11 cellular contexts compared by ENCODE assay signal in genomic region chr11:67006029-67006884, GRCh38. TPM values are rescaled to one million over a fixed set of nuclear protein-coding genes. Genes with fewer than 3 reads are reported as not detected.
DNase-seq lines count a peak whose midpoint lies in the region; ATAC-seq and TF ChIP-seq lines count a peak whose summit lies in the region.
"Had no signal": no experiment of that assay in that cellular context is flagged by ENCODE, and none has a peak within 500 bp of the region (broad histone marks: within the 10 kb centered on the region; RNA-seq: fewer than 3 reads in every experiment).

No MANE protein-coding gene starts in this region.

- no peak overlapping the region for H3K27ac ChIP-seq in upper lobe of left lung
- H3K27ac ChIP-seq: C4-2B had no signal

- 90 to 94% methylated on average over 14 of the region's 14 CpGs for WGBS in upper lobe of left lung, 2 donors

- H3K9me3 ChIP-seq in upper lobe of left lung = no peaks in the 10 kb centered on the region

- ATAC-seq in HG03439 (IDR thresholded peaks at IDR 0.05; ENCODE audit: unreplicated experiment) (no peak), upper lobe of left lung (ENCODE audit: low FRiP score in 2 of 2) (no peak)

- H3K4me1 ChIP-seq in upper lobe of left lung = no peaks in the 10 kb centered on the region

- no peak for TF ChIP-seq EP300 in upper lobe of left lung (IDR thresholded peaks at IDR 0.05)

- DNase-seq in SIG-M5 treated with dmso at 0.1 percent for 504 hours (lab: John Stamatoyannopoulos, UW; ENCODE audit: unreplicated experiment) (peak; percentile 44), SIG-M5 (lab: John Stamatoyannopoulos, UW) (no peak), NCI-H460 (ENCODE audit: extremely low read depth, low read depth) (peak; percentile 61), dermis blood vessel endothelial cell (peak; percentile 38), upper lobe of left lung (no peak)
- peak; percentile 24 for DNase-seq in stimulated activated CD4-positive, alpha-beta T cell treated with anti-CD3 and anti-CD28 coated beads, Interleukin-4, amount 100 ng/mL, for 1 hour
- DNase-seq in NK-92 treated with Interleukin-12 subunit alpha and Interleukin-12 subunit beta, amount 100 ng/mL, for 24 hours (lab: John Stamatoyannopoulos, UW) = no peak

- H3K27me3 ChIP-seq in upper lobe of left lung = no peaks in the 10 kb centered on the region

- TF ChIP-seq CTCF in upper lobe of left lung (IDR thresholded peaks at IDR 0.05) = no peak

- no peak for TF ChIP-seq POLR2A in upper lobe of left lung (IDR thresholded peaks at IDR 0.05)

- H3K4me3 ChIP-seq in upper lobe of left lung = no peak overlapping the region

- no peaks in the 10 kb centered on the region for H3K36me3 ChIP-seq in upper lobe of left lung

RNA-seq across cellular contexts. Expression of gene SYT12, which starts 16.7 kb away (rescaled TPM):
- 0.32 and 0.52 TPM in 2 replicates for total RNA-seq in NCI-H460 (2014; rRNA removed; shearing (Covaris generic))
- 0.18 and 0.21 TPM in 2 replicates for polyA plus RNA-seq in NCI-H460 (2014; cell fraction: nucleus; rRNA removed)
- total RNA-seq in dermis blood vessel endothelial cell = 0.09 and 0.17 TPM in 2 replicates
- under 1 TPM in 3 of 6 donors, not detected in 3; 0.14 to 0.24 (median 0.15) TPM for total RNA-seq in upper lobe of left lung
- total RNA-seq: pulmonary artery endothelial cell had no signal

RNA-seq across cellular contexts. Expression of gene C11orf86, which starts 31.2 kb away (rescaled TPM):
- not detected in 2 replicates for total RNA-seq in NCI-H460 (2014; rRNA removed; shearing (Covaris generic))
- polyA plus RNA-seq in NCI-H460 (2014; cell fraction: nucleus; rRNA removed) = 1.7 and 3.6 TPM in 2 replicates
- total RNA-seq in dermis blood vessel endothelial cell (not detected in 2 replicates), upper lobe of left lung (not detected)
- total RNA-seq: bronchial epithelial cell, pulmonary artery endothelial cell had no signal

RNA-seq across cellular contexts. Expression of gene PC, which starts 48.1 kb away (rescaled TPM):
- 22.2 and 25.5 TPM in 2 replicates for total RNA-seq in NCI-H460 (2014; rRNA removed; shearing (Covaris generic))
- 48.2 and 68.4 TPM in 2 replicates for polyA plus RNA-seq in NCI-H460 (2014; cell fraction: nucleus; rRNA removed)
- total RNA-seq in dermis blood vessel endothelial cell = 10.2 and 25.3 TPM in 2 replicates
- 10 to 100 TPM in 4 of 6 donors, 1 to 10 TPM in 2; 5.0 to 49.9 (median 20.9) TPM for total RNA-seq in upper lobe of left lung

RNA-seq across cellular contexts. Expression of gene RHOD, which starts 50.4 kb away (rescaled TPM):
- 6.5 and 8.9 TPM in 2 replicates for total RNA-seq in NCI-H460 (2014; rRNA removed; shearing (Covaris generic))
- polyA plus RNA-seq in NCI-H460 (2014; cell fraction: nucleus; rRNA removed) = 7.0 and 12.4 TPM in 2 replicates
- 15.4 and 24.5 TPM in 2 replicates for total RNA-seq in dermis blood vessel endothelial cell
- total RNA-seq in upper lobe of left lung = 10 to 100 TPM; 14.5 to 37.7 (median 18.1) TPM

Comparison
In these comparisons a context has a peak if more than half of its experiments do, and no peak if none do; other contexts are left out.
1. DNase-seq: peak in SIG-M5 treated with dmso at 0.1 percent for 504 hours (single experiment), NCI-H460 (single experiment), dermis blood vessel endothelial cell (single experiment) and stimulated activated CD4-positive, alpha-beta T cell treated with anti-CD3 and anti-CD28 coated beads, Interleukin-4, amount 100 ng/mL, for 1 hour (single experiment); none in SIG-M5 (single experiment), NK-92 treated with Interleukin-12 subunit alpha and Interleukin-12 subunit beta, amount 100 ng/mL, for 24 hours (single experiment) and upper lobe of left lung (0 of 2).